ENCODE assay signal across 1 cellular context in the genomic region with DNA sequence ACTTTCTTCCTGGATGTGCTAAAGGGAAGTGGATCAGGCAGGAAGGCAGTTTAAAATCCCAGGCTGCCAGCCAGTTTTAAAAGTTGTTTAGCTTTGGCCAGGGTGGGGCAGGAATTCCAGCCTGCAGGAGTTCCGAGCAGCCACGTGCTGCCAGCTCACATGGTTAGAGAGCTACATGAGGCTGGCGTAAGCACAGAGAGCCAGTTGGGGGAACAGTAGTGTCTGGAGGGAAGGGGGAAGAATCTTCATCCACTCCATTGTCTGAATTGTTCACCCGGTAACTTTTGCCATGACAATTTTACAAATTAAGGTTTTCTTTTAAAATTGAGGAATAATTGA.
TF ChIP-seq lines count a peak whose summit lies in the region.

No MANE protein-coding gene starts in this region.

TF ChIP-seq in K562, 482 proteins besides CTCF, POLR2A, EP300 and RAD21:
- no peak for TF ChIP-seq NUFIP1 (IDR thresholded peaks at IDR 0.05; ENCODE audit: partially characterized antibody)
- TF ChIP-seq, protein P1, sequence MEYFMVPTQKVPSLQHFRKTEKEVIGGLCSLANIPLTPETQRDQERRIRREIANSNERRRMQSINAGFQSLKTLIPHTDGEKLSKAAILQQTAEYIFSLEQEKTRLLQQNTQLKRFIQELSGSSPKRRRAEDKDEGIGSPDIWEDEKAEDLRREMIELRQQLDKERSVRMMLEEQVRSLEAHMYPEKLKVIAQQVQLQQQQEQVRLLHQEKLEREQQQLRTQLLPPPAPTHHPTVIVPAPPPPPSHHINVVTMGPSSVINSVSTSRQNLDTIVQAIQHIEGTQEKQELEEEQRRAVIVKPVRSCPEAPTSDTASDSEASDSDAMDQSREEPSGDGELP (CRISPR knock-in tag; IDR thresholded peaks at IDR 0.05; ENCODE audit: borderline replicate concordance), result no peak
- TF ChIP-seq SPI1 (IDR thresholded peaks at IDR 0.05; ENCODE audit: borderline replicate concordance, low read depth, low read length), result peak; percentile 11; the same call in 1 of the 2 replicates
